Comparison of ENCODE assay signal across 7 cellular contexts in genomic region chr1:155967410-155968400, GRCh38. TPM values are rescaled to one million over a fixed set of nuclear protein-coding genes. Genes with fewer than 3 reads are reported as not detected.
DNase-seq lines count a peak whose midpoint lies in the region; ATAC-seq and TF ChIP-seq lines count a peak whose summit lies in the region.
"Had no signal": no experiment of that assay in that cellular context is flagged by ENCODE, and none has a peak within 500 bp of the region (broad histone marks: within the 10 kb centered on the region; RNA-seq: fewer than 3 reads in every experiment).

No MANE protein-coding gene starts in this region.

- H3K27ac Mint-ChIP-seq in CD8-positive, alpha-beta T cell, result peak overlapping the region; percentile 94
- peak overlapping the region; percentile 83 for H3K27ac Mint-ChIP-seq in activated T-helper 1 cell treated with anti-CD3 and anti-CD28 coated beads, Interleukin-12 subunit alpha, Interleukin-12 subunit beta, Interleukin-2, Interleukin-4 antibody, amounts not matched to agents 30 ng/mL and 10 ng/mL and 1 ng/mL, durations not matched to agents 14 hours and 24 hours and 36 hours

- H3K27me3 Mint-ChIP-seq in CD8-positive, alpha-beta T cell (ENCODE audit: low read depth), result no peaks in the 10 kb centered on the region
- H3K27me3 Mint-ChIP-seq in activated T-helper 1 cell treated with anti-CD3 and anti-CD28 coated beads, Interleukin-12 subunit alpha, Interleukin-12 subunit beta, Interleukin-2, Interleukin-4 antibody, amounts not matched to agents 30 ng/mL and 10 ng/mL and 1 ng/mL, durations not matched to agents 14 hours and 24 hours and 36 hours (ENCODE audit: insufficient read depth), result no peaks in the 10 kb centered on the region

- H3K9me3 ChIP-seq in CD8-positive, alpha-beta T cell (ENCODE audit: low read length), result no peaks in the 10 kb centered on the region
- H3K9me3 ChIP-seq in lower lobe of right lung, result no peaks in the 10 kb centered on the region
- H3K9me3 ChIP-seq: SJSA1 had no signal

- peak overlapping the region; percentile 31 for H3K27ac ChIP-seq in CD8-positive, alpha-beta T cell (ENCODE audit: low read depth, low read length)
- peak overlapping the region; percentile 77 for H3K27ac ChIP-seq in lower lobe of right lung
- H3K27ac ChIP-seq: SJSA1 had no signal

- H3K4me1 ChIP-seq in CD8-positive, alpha-beta T cell (ENCODE audit: insufficient read depth, low read length), result peaks cover 72% of the 10 kb centered on the region
- H3K4me1 ChIP-seq in lower lobe of right lung, result peaks cover 84% of the 10 kb centered on the region

- CTCF ChIA-PET in CD8-positive, alpha-beta T cell (lab: Charles Lee), result interaction anchor here (0.8 to 4.6 kb wide), 7 partner anchors 9 to 36 kb away, joined by 3 to 39 read pairs (median 5); partner anchors contain the start of genes ARHGEF2 and KHDC4

- H3K36me3 ChIP-seq in CD8-positive, alpha-beta T cell (ENCODE audit: insufficient read depth, low read length), result peaks cover 42% of the 10 kb centered on the region
- H3K36me3 ChIP-seq in lower lobe of right lung, result peaks cover 75% of the 10 kb centered on the region

- peak overlapping the region; percentile 72 for H3K4me3 Mint-ChIP-seq in CD8-positive, alpha-beta T cell
- H3K4me3 Mint-ChIP-seq in activated T-helper 1 cell treated with anti-CD3 and anti-CD28 coated beads, Interleukin-12 subunit alpha, Interleukin-12 subunit beta, Interleukin-2, Interleukin-4 antibody, amounts not matched to agents 30 ng/mL and 10 ng/mL and 1 ng/mL, durations not matched to agents 14 hours and 24 hours and 36 hours, result peak overlapping the region; percentile 77

- intact Hi-C loops in CD8-positive, alpha-beta T cell (cut with DNase I, micrococcal nuclease), result loop anchor here in 1 of 2 experiments (1.0 kb wide), 1 partner anchor 22 kb away; no protein-coding TSS in a partner anchor
- intact Hi-C loops in activated T-helper 1 cell treated with anti-CD3 and anti-CD28 coated beads, Interleukin-12 subunit alpha, Interleukin-12 subunit beta, Interleukin-2, Interleukin-4 antibody, amounts not matched to agents 30 ng/mL and 10 ng/mL and 1 ng/mL, durations not matched to agents 14 hours and 24 hours and 36 hours (cut with micrococcal nuclease), result loop anchor here (1.0 kb wide), 1 partner anchor 9 kb away; no protein-coding TSS in a partner anchor
- intact Hi-C loops in lower lobe of right lung (cut with DNase I), result no loop called here

- ATAC-seq in CD8-positive, alpha-beta T cell, result peak; percentile 63
- ATAC-seq in lower lobe of right lung (peak; percentile 12 to 25), HG03025 (IDR thresholded peaks at IDR 0.05; ENCODE audit: low FRiP score, unreplicated experiment) (no peak), HG02938 (IDR thresholded peaks at IDR 0.05; ENCODE audit: unreplicated experiment) (no peak)

- POLR2A ChIA-PET in CD8-positive, alpha-beta T cell (lab: Charles Lee), result interaction anchor here (0.7 to 4.0 kb wide), 7 partner anchors 10 to 967 kb away, joined by 3 to 63 read pairs (median 5); partner anchors contain the start of genes ARHGEF2, LMNA and RXFP4

- peak in 4 of 7 experiments; percentile 34 to 54 (median 40) for DNase-seq in CD8-positive, alpha-beta T cell
- DNase-seq in activated T-helper 1 cell treated with anti-CD3 and anti-CD28 coated beads, Interleukin-12 subunit alpha, Interleukin-12 subunit beta, Interleukin-2, Interleukin-4 antibody, amounts not matched to agents 30 ng/mL and 10 ng/mL and 1 ng/mL, durations not matched to agents 14 hours and 24 hours and 36 hours (ENCODE audit: low spot score), result no peak
- no peak for DNase-seq in lower lobe of right lung
- DNase-seq in NCI-H1048 (lab: John Stamatoyannopoulos, UW), result no peak

- H3K4me3 ChIP-seq in CD8-positive, alpha-beta T cell (ENCODE audit: low read depth, low read length), result peak overlapping the region; percentile 31
- H3K4me3 ChIP-seq in lower lobe of right lung, result peak overlapping the region; percentile 33
- H3K4me3 ChIP-seq: SJSA1 had no signal

- peaks cover 83% of the 10 kb centered on the region for H3K36me3 Mint-ChIP-seq in CD8-positive, alpha-beta T cell
- peaks cover 58% of the 10 kb centered on the region for H3K36me3 Mint-ChIP-seq in activated T-helper 1 cell treated with anti-CD3 and anti-CD28 coated beads, Interleukin-12 subunit alpha, Interleukin-12 subunit beta, Interleukin-2, Interleukin-4 antibody, amounts not matched to agents 30 ng/mL and 10 ng/mL and 1 ng/mL, durations not matched to agents 14 hours and 24 hours and 36 hours (ENCODE audit: low read depth)

- peaks cover 70% of the 10 kb centered on the region for H3K4me1 Mint-ChIP-seq in CD8-positive, alpha-beta T cell (ENCODE audit: low read depth)
- H3K4me1 Mint-ChIP-seq in activated T-helper 1 cell treated with anti-CD3 and anti-CD28 coated beads, Interleukin-12 subunit alpha, Interleukin-12 subunit beta, Interleukin-2, Interleukin-4 antibody, amounts not matched to agents 30 ng/mL and 10 ng/mL and 1 ng/mL, durations not matched to agents 14 hours and 24 hours and 36 hours (ENCODE audit: low read depth), result peaks cover 68% of the 10 kb centered on the region

- H3K27me3 ChIP-seq in CD8-positive, alpha-beta T cell (ENCODE audit: insufficient read depth, low read length), result no peaks in the 10 kb centered on the region
- H3K27me3 ChIP-seq in lower lobe of right lung (ENCODE audit: low read depth), result no peaks in the 10 kb centered on the region
- H3K27me3 ChIP-seq: SJSA1 had no signal

- no peaks in the 10 kb centered on the region for H3K9me3 Mint-ChIP-seq in CD8-positive, alpha-beta T cell
- no peaks in the 10 kb centered on the region for H3K9me3 Mint-ChIP-seq in activated T-helper 1 cell treated with anti-CD3 and anti-CD28 coated beads, Interleukin-12 subunit alpha, Interleukin-12 subunit beta, Interleukin-2, Interleukin-4 antibody, amounts not matched to agents 30 ng/mL and 10 ng/mL and 1 ng/mL, durations not matched to agents 14 hours and 24 hours and 36 hours

- TF ChIP-seq CTCF in CD8-positive, alpha-beta T cell (IDR thresholded peaks at IDR 0.05), result no peak
- no peak for TF ChIP-seq CTCF in lower lobe of right lung (IDR thresholded peaks at IDR 0.05)

RNA-seq across cellular contexts. Expression of gene ARHGEF2, which starts 10.6 kb away (rescaled TPM):
- total RNA-seq in CD8-positive, alpha-beta T cell, result 10 to 100 TPM; 51.6 to 52.3 TPM
- total RNA-seq in activated T-helper 1 cell treated with anti-CD3 and anti-CD28 coated beads, Interleukin-12 subunit alpha, Interleukin-12 subunit beta, Interleukin-2, Interleukin-4 antibody, amounts not matched to agents 30 ng/mL and 10 ng/mL and 1 ng/mL, durations not matched to agents 14 hours and 24 hours and 36 hours, result 221 and 222 TPM in 2 replicates
- 252 TPM for total RNA-seq in lower lobe of right lung

RNA-seq across cellular contexts. Expression of gene RXFP4, which starts 26.3 kb away (rescaled TPM):
- not detected for total RNA-seq in CD8-positive, alpha-beta T cell
- 0.16 TPM in 1 of 2 replicates, not detected in the other for total RNA-seq in activated T-helper 1 cell treated with anti-CD3 and anti-CD28 coated beads, Interleukin-12 subunit alpha, Interleukin-12 subunit beta, Interleukin-2, Interleukin-4 antibody, amounts not matched to agents 30 ng/mL and 10 ng/mL and 1 ng/mL, durations not matched to agents 14 hours and 24 hours and 36 hours
- not detected for total RNA-seq in lower lobe of right lung
- total RNA-seq: SJSA1 had no signal

RNA-seq across cellular contexts. Expression of gene KHDC4, which starts 33.5 kb away (rescaled TPM):
- 10 to 100 TPM; 47.4 to 54.6 TPM for total RNA-seq in CD8-positive, alpha-beta T cell
- total RNA-seq in activated T-helper 1 cell treated with anti-CD3 and anti-CD28 coated beads, Interleukin-12 subunit alpha, Interleukin-12 subunit beta, Interleukin-2, Interleukin-4 antibody, amounts not matched to agents 30 ng/mL and 10 ng/mL and 1 ng/mL, durations not matched to agents 14 hours and 24 hours and 36 hours, result 80.1 and 81.8 TPM in 2 replicates
- 42.8 TPM for total RNA-seq in lower lobe of right lung

RNA-seq across cellular contexts. Expression of gene SSR2, which starts 53.0 kb away (rescaled TPM):
- total RNA-seq in CD8-positive, alpha-beta T cell, result 100 to 1,000 TPM; 208 to 212 TPM
- 195 TPM in 2 replicates for total RNA-seq in activated T-helper 1 cell treated with anti-CD3 and anti-CD28 coated beads, Interleukin-12 subunit alpha, Interleukin-12 subunit beta, Interleukin-2, Interleukin-4 antibody, amounts not matched to agents 30 ng/mL and 10 ng/mL and 1 ng/mL, durations not matched to agents 14 hours and 24 hours and 36 hours
- 207 TPM for total RNA-seq in lower lobe of right lung

RNA-seq across cellular contexts. Expression of gene RIT1, which starts 56.6 kb away (rescaled TPM):
- total RNA-seq in CD8-positive, alpha-beta T cell, result 10 to 100 TPM; 79.6 to 85.0 TPM
- 20.2 and 22.3 TPM in 2 replicates for total RNA-seq in activated T-helper 1 cell treated with anti-CD3 and anti-CD28 coated beads, Interleukin-12 subunit alpha, Interleukin-12 subunit beta, Interleukin-2, Interleukin-4 antibody, amounts not matched to agents 30 ng/mL and 10 ng/mL and 1 ng/mL, durations not matched to agents 14 hours and 24 hours and 36 hours
- total RNA-seq in lower lobe of right lung, result 56.4 TPM

Comparison
In these comparisons a context has a peak if more than half of its experiments do, and no peak if none do; other contexts are left out.
1. ATAC-seq: peak in CD8-positive, alpha-beta T cell (single experiment) and lower lobe of right lung (2 of 2); none in HG03025 (single experiment) and HG02938 (single experiment).
2. DNase-seq: peak in CD8-positive, alpha-beta T cell (4 of 7); none in activated T-helper 1 cell treated with anti-CD3 and anti-CD28 coated beads, Interleukin-12 subunit alpha, Interleukin-12 subunit beta, Interleukin-2, Interleukin-4 antibody, amounts not matched to agents 30 ng/mL and 10 ng/mL and 1 ng/mL, durations not matched to agents 14 hours and 24 hours and 36 hours (single experiment), lower lobe of right lung (single experiment) and NCI-H1048 (single experiment).